ENCODE assay signal across 13 cellular contexts in the genomic region with DNA sequence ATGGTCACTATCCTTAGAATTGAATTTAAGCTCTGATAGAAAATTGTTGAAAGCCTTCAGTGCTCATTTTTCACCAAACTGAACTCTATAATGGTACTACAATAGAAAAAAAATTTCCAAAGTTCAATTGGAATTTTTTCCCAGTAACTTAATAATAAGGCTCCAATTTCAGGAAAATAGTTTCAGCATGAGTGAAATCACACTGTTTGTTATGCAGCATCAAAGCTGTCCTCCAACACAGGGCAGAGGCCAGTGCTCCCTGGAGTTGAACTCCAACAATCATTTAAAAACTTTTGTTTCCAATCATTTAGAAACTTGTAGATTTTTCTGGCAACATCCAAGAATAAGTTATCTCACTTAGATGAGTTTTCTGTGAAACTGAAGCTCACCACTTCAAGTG.
A peak's percentile ranks its signal among the peaks of the same experiment; 100 is the strongest.
DNase-seq lines count a peak whose midpoint lies in the region; ATAC-seq and FAIRE-seq lines count a peak whose summit lies in the region.
"Had no signal": no experiment of that assay in that cellular context is flagged by ENCODE, and none has a peak within 500 bp of the region (broad histone marks: within the 10 kb centered on the region; RNA-seq: fewer than 3 reads in every experiment).

No MANE protein-coding gene starts in this region.

- in situ Hi-C loops in Caki2 (cut with HindIII; ENCODE audit: low pct_unique_long_range_greater_than_20kb, low sequenced_read_pairs) = no loop called here

- no peak for ATAC-seq in HG02852 (IDR thresholded peaks at IDR 0.05; ENCODE audit: unreplicated experiment)
- ATAC-seq in GM21515 (IDR thresholded peaks at IDR 0.05; ENCODE audit: unreplicated experiment) = no peak
- ATAC-seq: CD8-positive, alpha-beta T cell; HepG2 had no signal

- H3K36me3 ChIP-seq in H7 (replicated peaks; ENCODE audit: control insufficient read depth, insufficient read depth, low read length) = no peaks in the 10 kb centered on the region

- H3K4me3 ChIP-seq in H7 (ENCODE audit: insufficient read depth, low read depth, low read length) = no peak overlapping the region

- H3K27me3 ChIP-seq in H7 (ENCODE audit: control insufficient read depth, insufficient read depth, low read length) = no peaks in the 10 kb centered on the region

- FAIRE-seq in RCC 7860 (lab: Jason Lieb, UNC) = no peak
- FAIRE-seq: HepG2, HTR-8/SVneo had no signal

- DNase-seq in Caki2 (ENCODE audit: low read depth) (peak; percentile 18), RCC 7860 (ENCODE audit: low spot score) (peak; percentile 34), iris pigment epithelial cell (ENCODE audit: low read depth) (peak; percentile 10), renal cortical epithelial cell (ENCODE audit: low read depth) (peak; percentile 93), H7 (no peak), NCI-H187 (lab: John Stamatoyannopoulos, UW) (no peak)
- DNase-seq: CD8-positive, alpha-beta T cell; COR-L47; DND-41 had no signal

Comparison
In these comparisons a context has a peak if more than half of its experiments do, and no peak if none do; other contexts are left out.
1. DNase-seq: peak in Caki2 (single experiment), RCC 7860 (single experiment), iris pigment epithelial cell (single experiment) and renal cortical epithelial cell (single experiment); none in H7 (single experiment) and NCI-H187 (0 of 2).